1 cellular context compared by ENCODE assay signal in the genomic region with DNA sequence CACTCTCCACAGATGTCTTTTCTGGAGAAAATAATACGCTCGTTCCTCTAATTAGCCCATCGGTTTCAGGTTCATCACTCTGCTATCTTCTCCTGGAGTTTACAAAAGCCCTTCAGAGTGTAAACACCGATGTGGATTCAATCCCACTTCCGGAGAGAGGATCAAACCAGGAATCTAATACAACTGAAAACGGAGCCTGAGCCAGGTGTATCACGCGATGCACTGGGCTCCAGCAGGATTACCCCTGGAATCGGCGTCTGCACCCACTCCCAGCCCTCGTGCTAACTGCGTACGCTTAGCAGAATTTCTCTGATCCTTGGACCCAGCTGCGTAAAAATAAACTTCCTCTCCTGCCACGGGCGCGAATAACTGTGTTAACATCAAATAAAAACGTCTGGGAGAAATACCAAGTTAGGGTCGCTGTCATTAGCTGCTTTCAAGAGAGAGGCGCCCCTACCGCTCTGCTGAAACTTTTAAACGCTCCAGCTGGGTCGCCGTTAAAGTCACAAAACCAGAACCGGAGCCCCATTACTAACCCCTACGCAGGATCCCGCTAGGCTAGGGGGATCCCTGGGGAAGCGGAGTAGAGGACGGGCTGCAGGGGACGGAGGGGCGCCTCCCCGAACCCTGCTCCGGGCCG.
A peak's percentile ranks its signal among the peaks of the same experiment; 100 is the strongest.
TF ChIP-seq lines count a peak whose summit lies in the region.

No MANE protein-coding gene starts in this region.

TF ChIP-seq in K562, 482 proteins besides CTCF, POLR2A, EP300 and RAD21:
- TF ChIP-seq ZNF778 (CRISPR knock-in tag; IDR thresholded peaks at IDR 0.05) (no peak), SAP30 (IDR thresholded peaks at IDR 0.05; ENCODE audit: borderline replicate concordance, insufficient read depth, low read depth, low read length, poor library complexity, severe bottlenecking) (peak; percentile 60), KLF1 (tag; IDR thresholded peaks at IDR 0.05) (0 out of 2 replicates have a peak, but pooled peaks have one; percentile 15), ZNF263 (CRISPR knock-in tag; IDR thresholded peaks at IDR 0.05; ENCODE audit: borderline replicate concordance) (no peak), KAT7 (CRISPR knock-in tag; IDR thresholded peaks at IDR 0.05; ENCODE audit: borderline replicate concordance) (peak; percentile 18; the same call in 1 of the 2 replicates), SMC3 (conservative IDR thresholded peaks at IDR 0.05; ENCODE audit: insufficient read depth, low read depth, low read length) (0 out of 2 replicates have a peak, but pooled peaks have one; percentile 1), HCFC1 (IDR thresholded peaks at IDR 0.05; ENCODE audit: low read depth, low read length) (no peak), C11orf30 (IDR thresholded peaks at IDR 0.05; ENCODE audit: low read depth) (no peak), PTBP1 (IDR thresholded peaks at IDR 0.05; ENCODE audit: low read depth, low read length) (no peak), SIN3A (IDR thresholded peaks at IDR 0.05; ENCODE audit: borderline replicate concordance in 2 of 2, control insufficient read depth in 1 of 2, low read depth in 2 of 2, low read length in 2 of 2) (0 out of 4 replicates have a peak, but pooled peaks of 1 of the 2 experiments have one; percentile 11), RBFOX2 (IDR thresholded peaks at IDR 0.05; ENCODE audit: low read depth, low read length) (no peak), GATAD2B (IDR thresholded peaks at IDR 0.05; ENCODE audit: borderline replicate concordance) (no peak), ZNF282 (CRISPR knock-in tag; IDR thresholded peaks at IDR 0.05) (0 out of 2 replicates have a peak, but pooled peaks have one; percentile 35), ZNF318 (IDR thresholded peaks at IDR 0.05; ENCODE audit: borderline replicate concordance in 1 of 2, low read depth in 1 of 2) (no peak), ZNF324 (CRISPR knock-in tag; IDR thresholded peaks at IDR 0.05) (no peak), PYGO2 (tag; IDR thresholded peaks at IDR 0.05) (no peak), WHSC1 (IDR thresholded peaks at IDR 0.05; ENCODE audit: low read length) (no peak), GABPA (tag; conservative IDR thresholded peaks at IDR 0.05; ENCODE audit: low read depth) (no peak), CHD1 (IDR thresholded peaks at IDR 0.05; ENCODE audit: low read length) (peak; percentile 76), PCBP1 (IDR thresholded peaks at IDR 0.05; ENCODE audit: low read depth, low read length, poor library complexity, severe bottlenecking) (no peak), HDAC2 (IDR thresholded peaks at IDR 0.05) (no peak), ZNF584 (CRISPR knock-in tag; IDR thresholded peaks at IDR 0.05; ENCODE audit: low read depth) (0 out of 2 replicates have a peak, but pooled peaks have one; percentile 25), ZBTB1 (CRISPR knock-in tag; IDR thresholded peaks at IDR 0.05; ENCODE audit: borderline replicate concordance, low read depth) (0 out of 2 replicates have a peak, but pooled peaks have one; percentile 56), RBM39 (optimal IDR thresholded peaks at IDR 0.05; ENCODE audit: low read depth, low read length) (peak; percentile 31), ZBTB9 (CRISPR knock-in tag; IDR thresholded peaks at IDR 0.05) (0 out of 2 replicates have a peak, but pooled peaks have one; percentile 28)
- TF ChIP-seq, protein P1, sequence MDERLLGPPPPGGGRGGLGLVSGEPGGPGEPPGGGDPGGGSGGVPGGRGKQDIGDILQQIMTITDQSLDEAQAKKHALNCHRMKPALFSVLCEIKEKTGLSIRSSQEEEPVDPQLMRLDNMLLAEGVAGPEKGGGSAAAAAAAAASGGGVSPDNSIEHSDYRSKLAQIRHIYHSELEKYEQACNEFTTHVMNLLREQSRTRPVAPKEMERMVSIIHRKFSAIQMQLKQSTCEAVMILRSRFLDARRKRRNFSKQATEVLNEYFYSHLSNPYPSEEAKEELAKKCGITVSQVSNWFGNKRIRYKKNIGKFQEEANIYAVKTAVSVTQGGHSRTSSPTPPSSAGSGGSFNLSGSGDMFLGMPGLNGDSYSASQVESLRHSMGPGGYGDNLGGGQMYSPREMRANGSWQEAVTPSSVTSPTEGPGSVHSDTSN (CRISPR knock-in tag; IDR thresholded peaks at IDR 0.05; ENCODE audit: low read depth), result no peak
- TF ChIP-seq, protein P1 (tag; conservative IDR thresholded peaks at IDR 0.05; ENCODE audit: low read depth), result no peak
- TF ChIP-seq, protein P2, sequence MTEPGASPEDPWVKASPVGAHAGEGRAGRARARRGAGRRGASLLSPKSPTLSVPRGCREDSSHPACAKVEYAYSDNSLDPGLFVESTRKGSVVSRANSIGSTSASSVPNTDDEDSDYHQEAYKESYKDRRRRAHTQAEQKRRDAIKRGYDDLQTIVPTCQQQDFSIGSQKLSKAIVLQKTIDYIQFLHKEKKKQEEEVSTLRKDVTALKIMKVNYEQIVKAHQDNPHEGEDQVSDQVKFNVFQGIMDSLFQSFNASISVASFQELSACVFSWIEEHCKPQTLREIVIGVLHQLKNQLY (CRISPR knock-in tag; conservative IDR thresholded peaks at IDR 0.05), result 0 out of 4 replicates have a peak, but pooled peaks of 1 of the 2 experiments have one; percentile 6
- TF ChIP-seq, protein P3, sequence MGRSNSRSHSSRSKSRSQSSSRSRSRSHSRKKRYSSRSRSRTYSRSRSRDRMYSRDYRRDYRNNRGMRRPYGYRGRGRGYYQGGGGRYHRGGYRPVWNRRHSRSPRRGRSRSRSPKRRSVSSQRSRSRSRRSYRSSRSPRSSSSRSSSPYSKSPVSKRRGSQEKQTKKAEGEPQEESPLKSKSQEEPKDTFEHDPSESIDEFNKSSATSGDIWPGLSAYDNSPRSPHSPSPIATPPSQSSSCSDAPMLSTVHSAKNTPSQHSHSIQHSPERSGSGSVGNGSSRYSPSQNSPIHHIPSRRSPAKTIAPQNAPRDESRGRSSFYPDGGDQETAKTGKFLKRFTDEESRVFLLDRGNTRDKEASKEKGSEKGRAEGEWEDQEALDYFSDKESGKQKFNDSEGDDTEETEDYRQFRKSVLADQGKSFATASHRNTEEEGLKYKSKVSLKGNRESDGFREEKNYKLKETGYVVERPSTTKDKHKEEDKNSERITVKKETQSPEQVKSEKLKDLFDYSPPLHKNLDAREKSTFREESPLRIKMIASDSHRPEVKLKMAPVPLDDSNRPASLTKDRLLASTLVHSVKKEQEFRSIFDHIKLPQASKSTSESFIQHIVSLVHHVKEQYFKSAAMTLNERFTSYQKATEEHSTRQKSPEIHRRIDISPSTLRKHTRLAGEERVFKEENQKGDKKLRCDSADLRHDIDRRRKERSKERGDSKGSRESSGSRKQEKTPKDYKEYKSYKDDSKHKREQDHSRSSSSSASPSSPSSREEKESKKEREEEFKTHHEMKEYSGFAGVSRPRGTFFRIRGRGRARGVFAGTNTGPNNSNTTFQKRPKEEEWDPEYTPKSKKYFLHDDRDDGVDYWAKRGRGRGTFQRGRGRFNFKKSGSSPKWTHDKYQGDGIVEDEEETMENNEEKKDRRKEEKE (IDR thresholded peaks at IDR 0.05; ENCODE audit: borderline replicate concordance in 1 of 2, control insufficient read depth in 1 of 2, low read depth in 2 of 2, low read length in 1 of 2), result no peak
- TF ChIP-seq, protein P4, sequence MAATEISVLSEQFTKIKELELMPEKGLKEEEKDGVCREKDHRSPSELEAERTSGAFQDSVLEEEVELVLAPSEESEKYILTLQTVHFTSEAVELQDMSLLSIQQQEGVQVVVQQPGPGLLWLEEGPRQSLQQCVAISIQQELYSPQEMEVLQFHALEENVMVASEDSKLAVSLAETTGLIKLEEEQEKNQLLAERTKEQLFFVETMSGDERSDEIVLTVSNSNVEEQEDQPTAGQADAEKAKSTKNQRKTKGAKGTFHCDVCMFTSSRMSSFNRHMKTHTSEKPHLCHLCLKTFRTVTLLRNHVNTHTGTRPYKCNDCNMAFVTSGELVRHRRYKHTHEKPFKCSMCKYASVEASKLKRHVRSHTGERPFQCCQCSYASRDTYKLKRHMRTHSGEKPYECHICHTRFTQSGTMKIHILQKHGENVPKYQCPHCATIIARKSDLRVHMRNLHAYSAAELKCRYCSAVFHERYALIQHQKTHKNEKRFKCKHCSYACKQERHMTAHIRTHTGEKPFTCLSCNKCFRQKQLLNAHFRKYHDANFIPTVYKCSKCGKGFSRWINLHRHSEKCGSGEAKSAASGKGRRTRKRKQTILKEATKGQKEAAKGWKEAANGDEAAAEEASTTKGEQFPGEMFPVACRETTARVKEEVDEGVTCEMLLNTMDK (IDR thresholded peaks at IDR 0.05; ENCODE audit: borderline replicate concordance, insufficient read depth, low read depth, low read length, poor library complexity, severe bottlenecking), result no peak
